ENCODE assay signal across 1 cellular context in the genomic region with DNA sequence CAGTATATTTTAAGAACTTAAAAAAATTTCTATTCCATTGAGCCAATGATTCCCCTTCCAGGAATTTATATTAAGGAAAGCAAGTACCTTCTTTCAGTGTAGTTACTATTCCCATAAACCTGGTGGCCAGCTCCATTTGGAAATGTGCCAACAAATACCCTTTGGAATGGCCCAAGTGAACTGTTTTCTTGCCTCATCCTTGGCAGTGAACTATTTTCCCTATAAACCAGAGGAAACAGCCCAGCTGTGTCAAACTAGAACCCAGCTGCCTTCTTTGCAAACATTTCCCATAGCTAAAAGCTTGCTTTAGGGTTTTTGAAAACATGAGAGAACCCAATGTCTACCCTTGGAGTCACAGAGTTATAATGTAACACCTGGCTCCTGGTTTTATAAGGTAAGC.
TF ChIP-seq lines count a peak whose summit lies in the region.

No MANE protein-coding gene starts in this region.

TF ChIP-seq in endothelial cell of umbilical vein, 7 proteins besides CTCF, POLR2A, EP300 and RAD21 (continued from another document):
- TF ChIP-seq FOS (IDR thresholded peaks at IDR 0.05; ENCODE audit: borderline replicate concordance, insufficient read depth, low read length) = no peak
- TF ChIP-seq, protein P1, sequence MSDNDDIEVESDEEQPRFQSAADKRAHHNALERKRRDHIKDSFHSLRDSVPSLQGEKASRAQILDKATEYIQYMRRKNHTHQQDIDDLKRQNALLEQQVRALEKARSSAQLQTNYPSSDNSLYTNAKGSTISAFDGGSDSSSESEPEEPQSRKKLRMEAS (IDR thresholded peaks at IDR 0.05; ENCODE audit: insufficient read depth, insufficient read length) = no peak
- no peak for TF ChIP-seq GATA2 (IDR thresholded peaks at IDR 0.05; ENCODE audit: insufficient read depth, insufficient read length, low read depth, low read length)
